In genomic region chr17:60326702-60327101, GRCh38 we compare ENCODE assay signal across 16 cellular contexts.
"Had no signal": no experiment of that assay in that cellular context is flagged by ENCODE, and none has a peak within 500 bp of the region (broad histone marks: within the 10 kb centered on the region; RNA-seq: fewer than 3 reads in every experiment).

No MANE protein-coding gene starts in this region.

- H3K27ac ChIP-seq: adrenal gland, body of pancreas, esophagus muscularis mucosa, ovary, vagina had no signal

- H3K36me3 Mint-ChIP-seq: immature natural killer cell, natural killer cell had no signal

- H3K4me3 Mint-ChIP-seq: activated CD8-positive, alpha-beta T cell treated with anti-CD3 and anti-CD28 coated beads, Interleukin-2, amount 10 ng/mL, durations not matched to agents 7 days and 5 days; activated naive CD4-positive, alpha-beta T cell treated with anti-CD3 and anti-CD28 coated beads for 36 hours; activated T-helper 1 cell treated with anti-CD3 and anti-CD28 coated beads, Interleukin-12 subunit alpha, Interleukin-12 subunit beta, Interleukin-2, Interleukin-4 antibody, amounts not matched to agents 30 ng/mL and 10 ng/mL and 1 ng/mL, durations not matched to agents 14 hours and 24 hours and 36 hours; immature natural killer cell; natural killer cell; stimulated activated naive CD8-positive, alpha-beta T cell treated with anti-CD3 and anti-CD28 coated beads, Interleukin-15, amount 100 ng/mL, for 72 hours had no signal

- H3K27ac Mint-ChIP-seq: activated CD8-positive, alpha-beta T cell treated with anti-CD3 and anti-CD28 coated beads, Interleukin-2, amount 10 ng/mL, durations not matched to agents 7 days and 5 days; activated naive CD4-positive, alpha-beta T cell treated with anti-CD3 and anti-CD28 coated beads for 36 hours; activated T-helper 1 cell treated with anti-CD3 and anti-CD28 coated beads, Interleukin-12 subunit alpha, Interleukin-12 subunit beta, Interleukin-2, Interleukin-4 antibody, amounts not matched to agents 30 ng/mL and 10 ng/mL and 1 ng/mL, durations not matched to agents 14 hours and 24 hours and 36 hours; natural killer cell; stimulated activated naive CD8-positive, alpha-beta T cell treated with anti-CD3 and anti-CD28 coated beads, Interleukin-15, amount 100 ng/mL, for 72 hours had no signal

- ATAC-seq: activated CD8-positive, alpha-beta T cell treated with anti-CD3 and anti-CD28 coated beads, Interleukin-2, amount 10 ng/mL, durations not matched to agents 7 days and 5 days; body of pancreas; left colon; natural killer cell had no signal

- H3K27me3 ChIP-seq: adrenal gland, body of pancreas, esophagus muscularis mucosa, ovary, vagina had no signal

- H3K4me3 ChIP-seq: adrenal gland, body of pancreas, esophagus muscularis mucosa, ovary, vagina had no signal

- H3K9me3 Mint-ChIP-seq: activated naive CD4-positive, alpha-beta T cell treated with anti-CD3 and anti-CD28 coated beads for 36 hours; activated T-helper 1 cell treated with anti-CD3 and anti-CD28 coated beads, Interleukin-12 subunit alpha, Interleukin-12 subunit beta, Interleukin-2, Interleukin-4 antibody, amounts not matched to agents 30 ng/mL and 10 ng/mL and 1 ng/mL, durations not matched to agents 14 hours and 24 hours and 36 hours; immature natural killer cell; natural killer cell; stimulated activated naive CD8-positive, alpha-beta T cell treated with anti-CD3 and anti-CD28 coated beads, Interleukin-15, amount 100 ng/mL, for 72 hours had no signal

- H3K36me3 ChIP-seq: adrenal gland, ovary, vagina had no signal

- H3K9me3 ChIP-seq: adrenal gland, body of pancreas, esophagus muscularis mucosa, ovary, vagina had no signal

- DNase-seq: activated CD4-positive, alpha-beta T cell treated with anti-CD3 and anti-CD28 coated beads for 4 hours; activated CD8-positive, alpha-beta T cell treated with anti-CD3 and anti-CD28 coated beads, Interleukin-2, amount 10 ng/mL, durations not matched to agents 7 days and 5 days; activated naive CD4-positive, alpha-beta T cell treated with anti-CD3 and anti-CD28 coated beads for 36 hours; adrenal gland; body of pancreas; immature natural killer cell; left colon; mammary epithelial cell; natural killer cell; ovary; stimulated activated CD4-positive, alpha-beta T cell treated with anti-CD3 and anti-CD28 coated beads, Interleukin-4, amount 100 ng/mL, for 24 hours; stimulated activated naive CD8-positive, alpha-beta T cell treated with anti-CD3 and anti-CD28 coated beads, Interleukin-15, amount 100 ng/mL, for 72 hours; T-helper 9 cell had no signal

- H3K27me3 Mint-ChIP-seq: stimulated activated naive CD8-positive, alpha-beta T cell treated with anti-CD3 and anti-CD28 coated beads, Interleukin-15, amount 100 ng/mL, for 72 hours had no signal
